11 cellular contexts compared by ENCODE assay signal in the genomic region with DNA sequence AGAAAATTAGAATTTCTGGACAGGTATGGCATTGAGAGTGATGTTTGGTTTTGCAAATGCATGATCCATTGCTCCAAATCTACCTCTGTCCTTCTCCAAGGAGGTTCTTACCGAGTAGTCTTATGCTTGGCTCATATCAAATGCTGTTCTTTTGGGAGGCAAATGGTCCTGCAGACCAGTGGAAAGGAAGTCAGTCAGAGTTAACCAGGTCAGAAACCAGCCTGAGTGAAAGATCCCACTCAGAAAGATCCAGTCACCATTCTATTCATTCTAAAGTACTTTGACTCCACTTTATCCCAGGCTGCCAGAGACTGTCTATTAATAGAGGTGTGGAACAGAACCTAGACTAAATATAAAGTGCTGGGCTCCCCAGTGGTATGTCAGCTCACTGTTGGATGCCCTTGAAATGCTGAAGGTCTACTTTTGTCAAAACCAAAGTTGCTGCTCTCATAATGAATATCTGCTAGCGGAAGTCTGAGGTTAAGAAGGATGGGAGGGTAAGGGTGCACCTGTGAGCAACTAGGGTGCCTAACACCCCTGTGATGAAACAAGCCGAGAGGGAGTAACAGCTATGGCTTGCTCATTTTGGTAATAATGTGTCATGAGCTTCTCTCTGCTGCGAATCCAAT.
DNase-seq lines count a peak whose midpoint lies in the region; ATAC-seq and TF ChIP-seq lines count a peak whose summit lies in the region.
"Had no signal": no experiment of that assay in that cellular context is flagged by ENCODE, and none has a peak within 500 bp of the region (broad histone marks: within the 10 kb centered on the region; RNA-seq: fewer than 3 reads in every experiment).

No MANE protein-coding gene starts in this region.

- no peaks in the 10 kb centered on the region for H3K4me1 ChIP-seq in stomach

- WGBS in stomach, 5 donors = 80 to 91% (median 82%) methylated on average over 4 of the region's 4 CpGs

- H3K9me3 ChIP-seq in stomach = no peaks in the 10 kb centered on the region
- H3K9me3 ChIP-seq: SK-N-SH had no signal

- no peak overlapping the region for H3K27ac ChIP-seq in stomach

- TF ChIP-seq POLR2A in stomach (IDR thresholded peaks at IDR 0.05) = no peak

- no peaks in the 10 kb centered on the region for H3K36me3 ChIP-seq in stomach

- ATAC-seq in GM19328 (IDR thresholded peaks at IDR 0.05; ENCODE audit: unreplicated experiment) = peak; percentile 100
- peak; percentile 100 for ATAC-seq in HG02870 (IDR thresholded peaks at IDR 0.05; ENCODE audit: unreplicated experiment)

- intact Hi-C loops in stomach (cut with DNase I; ENCODE audit: low total_unique reads) = no loop called here

- no peaks in the 10 kb centered on the region for H3K27me3 ChIP-seq in stomach

- peak; percentile 35 for DNase-seq in GM10248 (ENCODE audit: extremely low spot score)
- peak; percentile 9 for DNase-seq in NAMALWA (ENCODE audit: low spot score)
- DNase-seq in hepatic stellate cell (ENCODE audit: low spot score) = no peak
- DNase-seq in SHP77 (lab: John Stamatoyannopoulos, UW) = no peak
- DNase-seq in NCI-H226 = no peak
- no peak for DNase-seq in stomach
- DNase-seq: C1 segment of cervical spinal cord, GOT3, SK-N-SH had no signal

- POLR2A ChIA-PET in GM10248 (lab: Yijun Ruan, JAX) = no interaction called here

- TF ChIP-seq EP300 in stomach (IDR thresholded peaks at IDR 0.05) = no peak

- CTCF ChIA-PET in GM10248 (lab: Yijun Ruan, JAX) = no interaction called here

- TF ChIP-seq CTCF in GM10248 (IDR thresholded peaks at IDR 0.05; ENCODE audit: control extremely low read depth, extremely low read depth, low read depth, missing control alignments) (no peak), stomach (IDR thresholded peaks at IDR 0.05) (no peak)

- H3K4me3 ChIP-seq in stomach = no peak overlapping the region

Comparison
In these comparisons a context has a peak if more than half of its experiments do, and no peak if none do; other contexts are left out.
1. DNase-seq: peak in GM10248 (single experiment) and NAMALWA (single experiment); none in hepatic stellate cell (single experiment), SHP77 (0 of 2), NCI-H226 (single experiment) and stomach (single experiment).